Comparison of ENCODE assay signal across 1 cellular context in the genomic region with DNA sequence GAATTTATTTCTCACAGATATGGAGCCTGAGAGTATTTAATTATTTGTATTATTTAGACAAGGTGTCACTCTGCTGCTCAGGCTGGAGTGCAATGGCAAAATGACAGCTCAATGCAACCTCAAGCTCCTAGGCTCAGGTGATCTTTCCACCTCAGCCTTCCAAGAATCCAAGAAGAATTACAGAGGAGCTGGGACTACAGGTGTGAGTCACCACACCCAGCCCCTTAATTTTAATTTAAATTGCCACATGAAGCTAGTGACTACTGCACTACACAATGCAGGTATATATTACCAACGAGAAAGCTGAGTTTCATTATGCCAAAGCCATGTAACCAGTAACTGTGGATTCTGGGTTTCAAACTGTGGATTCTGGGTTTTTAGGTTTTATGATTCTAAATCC.
TF ChIP-seq lines count a peak whose summit lies in the region.

No MANE protein-coding gene starts in this region.

TF ChIP-seq in endothelial cell of umbilical vein, 7 proteins besides CTCF, POLR2A, EP300 and RAD21:
- TF ChIP-seq, protein P1, sequence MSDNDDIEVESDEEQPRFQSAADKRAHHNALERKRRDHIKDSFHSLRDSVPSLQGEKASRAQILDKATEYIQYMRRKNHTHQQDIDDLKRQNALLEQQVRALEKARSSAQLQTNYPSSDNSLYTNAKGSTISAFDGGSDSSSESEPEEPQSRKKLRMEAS (IDR thresholded peaks at IDR 0.05; ENCODE audit: insufficient read depth, insufficient read length) = no peak
- TF ChIP-seq EZH2 (IDR thresholded peaks at IDR 0.05; ENCODE audit: borderline replicate concordance, low read depth, low read length, severe bottlenecking) (no peak), JUN (IDR thresholded peaks at IDR 0.05; ENCODE audit: borderline replicate concordance, insufficient read depth, insufficient read length, low read depth) (no peak), FOS (IDR thresholded peaks at IDR 0.05; ENCODE audit: borderline replicate concordance, insufficient read depth, low read length) (no peak), GATA2 (IDR thresholded peaks at IDR 0.05; ENCODE audit: insufficient read depth, insufficient read length, low read depth, low read length) (no peak), MYC (IDR thresholded peaks at IDR 0.05; ENCODE audit: low read depth, low read length) (no peak), POLR2AphosphoS5 (IDR thresholded peaks at IDR 0.05; ENCODE audit: insufficient read depth, low read depth, low read length) (no peak)
